In genomic region chr6:109381747-109382575, GRCh38 we compare ENCODE assay signal across 8 cellular contexts. TPM values are rescaled to one million over a fixed set of nuclear protein-coding genes. Genes with fewer than 3 reads are reported as not detected.
DNase-seq lines count a peak whose midpoint lies in the region; ATAC-seq, FAIRE-seq and TF ChIP-seq lines count a peak whose summit lies in the region.

Gene CD164, minus strand, starts transcription at chr6:109382467. Its CDS starts 89 bp downstream, at chr6:109382378.

- H3K4me3 ChIP-seq in adrenal gland, result peak within 1 kb of the TSS; percentile 85 to 97 (median 94)

- DNase-seq in GM12892 (ENCODE audit: insufficient read length), result peak; percentile 84
- peak; percentile 95 for DNase-seq in NCI-H1436 (lab: John Stamatoyannopoulos, UW)
- peak; percentile 89 to 96 (median 92) for DNase-seq in T-helper 1 cell
- peak; percentile 91 to 95 (median 94) for DNase-seq in adrenal gland
- peak; percentile 94 for DNase-seq in left cardiac atrium
- peak; percentile 87 for DNase-seq in progenitor cell of endocrine pancreas (ENCODE audit: low spot score, unreplicated experiment)
- DNase-seq in ureter (ENCODE audit: low spot score), result peak; percentile 96

- peak within 1 kb of the TSS; percentile 90 for H3K4me3 Mint-ChIP-seq in progenitor cell of endocrine pancreas (ENCODE audit: low read depth)

- peaks cover 0 to 10% of the 10 kb centered on the region in 2 donors for H3K36me3 ChIP-seq in adrenal gland (replicated peaks in 1 of 2)

- peaks cover 11% of the 10 kb centered on the region for H3K36me3 Mint-ChIP-seq in progenitor cell of endocrine pancreas (ENCODE audit: insufficient read depth)

- H3K9me3 ChIP-seq in adrenal gland (replicated peaks in 1 of 3), result no peaks in the 10 kb centered on the region

- ATAC-seq in HG02798 (IDR thresholded peaks at IDR 0.05; ENCODE audit: poor library complexity, unreplicated experiment), result peak; percentile 64
- peak; percentile 93 to 94 for ATAC-seq in left cardiac atrium

- FAIRE-seq in GM12892 (lab: Jason Lieb, UNC), result peak; percentile 83

- 0 to 1% (median 0%) methylated on average over 4 to 93 of the region's 93 CpGs for WGBS in adrenal gland, 4 donors

- TF ChIP-seq POLR2A in GM12892 (IDR thresholded peaks at IDR 0.05; ENCODE audit: low read depth, low read length) (peak; percentile 98), adrenal gland (IDR thresholded peaks at IDR 0.05) (peak; percentile 94 to 98)

- TF ChIP-seq CTCF in adrenal gland (IDR thresholded peaks at IDR 0.05) (peak in 1 of 6 experiments; percentile 4), progenitor cell of endocrine pancreas (IDR thresholded peaks at IDR 0.05; ENCODE audit: unreplicated experiment) (no peak)

- no peaks in the 10 kb centered on the region for H3K27me3 ChIP-seq in adrenal gland

- no peaks in the 10 kb centered on the region for H3K9me3 Mint-ChIP-seq in progenitor cell of endocrine pancreas (ENCODE audit: low read depth)

- no peaks in the 10 kb centered on the region for H3K27me3 Mint-ChIP-seq in progenitor cell of endocrine pancreas

- intact Hi-C loops in adrenal gland (cut with DNase I) (loop anchor here in 1 of 2 donors (5.0 kb wide), 1 partner anchor 195 kb away; no protein-coding TSS in a partner anchor), left cardiac atrium (cut with DNase I) (loop anchor here (5.0 kb wide), 3 partner anchors 75 to 290 kb away; partner anchors contain the start of gene SESN1 (in 1 of the 2))

- H3K4me1 ChIP-seq in adrenal gland (replicated peaks in 1 of 2), result peaks cover 24 to 43% of the 10 kb centered on the region in 2 donors

- H3K27ac Mint-ChIP-seq in progenitor cell of endocrine pancreas, result peak within 1 kb of the TSS; percentile 100

- peaks cover 37% of the 10 kb centered on the region for H3K4me1 Mint-ChIP-seq in progenitor cell of endocrine pancreas (ENCODE audit: low read depth)

- H3K27ac ChIP-seq in adrenal gland, result peak within 1 kb of the TSS; percentile 95 to 100 (median 99)

RNA-seq across cellular contexts. Expression of gene CD164, which starts in this region (rescaled TPM):
- polyA plus RNA-seq in GM12892 (2012; ENCODE audit: missing spikeins), result 160 TPM
- 100 to 1,000 TPM; 124 to 358 (median 237) TPM for total RNA-seq in adrenal gland
- polyA plus RNA-seq in adrenal gland, result 100 to 1,000 TPM in 1 of 3 donors, 10 to 100 TPM in 2; 89.3 to 259 (median 91.5) TPM
- total RNA-seq in left cardiac atrium, result 100 to 1,000 TPM; 132 to 170 TPM
- 258 and 262 TPM in 2 replicates for total RNA-seq in progenitor cell of endocrine pancreas
- 306 TPM for total RNA-seq in ureter

Comparison
In these comparisons a context has a peak if more than half of its experiments do, and no peak if none do; other contexts are left out.
1. Peak in every context shown above with its lines: DNase-seq, ATAC-seq, H3K4me3 ChIP-seq and H3K27ac ChIP-seq.